ENCODE assay signal across 22 cellular contexts in the genomic region with DNA sequence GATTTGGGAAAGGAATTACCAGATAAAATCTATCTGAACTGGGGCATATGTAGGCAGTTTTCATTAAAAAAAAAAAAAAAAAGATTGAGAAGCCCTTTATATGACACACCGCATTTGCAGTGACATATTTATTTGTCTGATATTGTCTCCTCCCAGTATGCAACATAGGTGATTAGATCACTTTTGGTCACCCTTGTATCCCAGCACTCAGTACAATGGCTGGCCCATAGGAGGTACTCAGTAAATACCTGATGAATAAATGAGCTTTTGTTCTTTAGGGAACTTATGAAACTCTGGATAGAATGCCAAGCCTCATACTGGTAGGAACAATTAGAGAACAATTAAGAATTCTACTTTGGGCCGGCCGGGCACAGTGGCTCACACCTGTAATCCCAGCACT. TPM values are rescaled to one million over a fixed set of nuclear protein-coding genes. Genes with fewer than 3 reads are reported as not detected.
"Had no signal": no experiment of that assay in that cellular context is flagged by ENCODE, and none has a peak within 500 bp of the region (broad histone marks: within the 10 kb centered on the region; RNA-seq: fewer than 3 reads in every experiment).

No MANE protein-coding gene starts in this region.

- H3K27ac Mint-ChIP-seq: IgD-negative memory B cell had no signal

- H3K27ac ChIP-seq: SJSA1, SK-N-MC had no signal

- DNase-seq: Karpas-422, KG1, MM.1S, MV-4-11, NCI-H1048, NCI-H1105, NCI-H1417 treated with DMSO at 0.1 percent for 48 hours, NCI-H146, NCI-H1694 treated with DMSO at 0.1 percent for 48 hours, NCI-H1930, NCI-H2081, NCI-H2107, NCI-H2227 treated with DMSO at 0.1 percent for 48 hours, NCI-H524, NCI-H526 treated with DMSO at 0.1 percent for 48 hours, NCI-H774, Right ventricle myocardium superior, RPMI8226, SIG-M5 had no signal

- H3K36me3 ChIP-seq: SJSA1 had no signal

- H3K4me3 Mint-ChIP-seq: IgD-negative memory B cell had no signal

- H3K4me3 ChIP-seq: SJSA1, SK-N-MC had no signal

- H3K9me3 Mint-ChIP-seq: IgD-negative memory B cell had no signal

- H3K36me3 Mint-ChIP-seq: IgD-negative memory B cell had no signal

- H3K4me1 ChIP-seq: SJSA1 had no signal

RNA-seq across cellular contexts. Expression of a gene that starts 45.0 kb away (rescaled TPM):
- total RNA-seq: SJSA1 had no signal
- polyA plus RNA-seq: IgD-negative memory B cell had no signal
